ENCODE assay signal across 21 cellular contexts in the genomic region with DNA sequence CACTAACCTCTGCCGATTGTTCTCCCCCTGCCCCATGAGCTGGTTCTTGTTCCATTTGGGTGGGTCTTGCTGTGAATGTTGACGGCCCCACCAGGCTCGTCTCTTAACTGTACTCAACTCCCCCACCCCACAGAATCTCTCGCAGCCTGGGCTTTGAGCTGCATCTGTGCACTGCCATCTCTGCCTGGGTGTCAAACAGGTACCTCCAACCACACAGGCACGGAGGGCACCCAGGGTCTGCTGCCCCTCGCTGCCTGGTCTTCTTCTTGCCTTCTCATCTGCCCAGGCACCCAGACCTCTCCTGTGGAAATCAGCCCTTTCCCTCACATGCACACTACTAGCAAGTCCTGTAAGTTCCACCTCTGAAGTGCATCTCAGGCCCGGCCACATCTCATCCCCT. TPM values are rescaled to one million over a fixed set of nuclear protein-coding genes. Genes with fewer than 3 reads are reported as not detected.
DNase-seq lines count a peak whose midpoint lies in the region; TF ChIP-seq lines count a peak whose summit lies in the region.
"Had no signal": no experiment of that assay in that cellular context is flagged by ENCODE, and none has a peak within 500 bp of the region (broad histone marks: within the 10 kb centered on the region; RNA-seq: fewer than 3 reads in every experiment).

No MANE protein-coding gene starts in this region.

- H3K4me1 Mint-ChIP-seq in activated naive CD4-positive, alpha-beta T cell treated with anti-CD3 and anti-CD28 coated beads, Interleukin-2, amount 50 U/mL, for 24 hours = peaks cover 42% of the 10 kb centered on the region
- peaks cover 19% of the 10 kb centered on the region for H3K4me1 Mint-ChIP-seq in HFFc6 (ENCODE audit: low read depth)
- H3K4me1 Mint-ChIP-seq in nephron progenitor cell = peaks cover 27% of the 10 kb centered on the region

- H3K36me3 ChIP-seq in adrenal gland (replicated peaks in 1 of 2) = peaks cover 0 to 53% of the 10 kb centered on the region in 2 donors

- intact Hi-C loops in adrenal gland (cut with DNase I) = no loop called here

- no peaks in the 10 kb centered on the region for H3K27me3 Mint-ChIP-seq in activated naive CD4-positive, alpha-beta T cell treated with anti-CD3 and anti-CD28 coated beads, Interleukin-2, amount 50 U/mL, for 24 hours
- H3K27me3 Mint-ChIP-seq in HFFc6 (ENCODE audit: insufficient read depth) = peaks cover 2% of the 10 kb centered on the region
- H3K27me3 Mint-ChIP-seq in nephron progenitor cell (ENCODE audit: low read depth, poor library complexity) = peaks cover 2% of the 10 kb centered on the region
- H3K27me3 Mint-ChIP-seq: stimulated activated naive B cell treated with anti-CD40 and anti-IgM and Interleukin-4, amounts not matched to agents 10 μg/mL and 1 μg/mL and 100 μg/mL, for 72 hours had no signal

- no peak for TF ChIP-seq POLR2A in adrenal gland (IDR thresholded peaks at IDR 0.05)

- H3K4me1 ChIP-seq in adrenal gland (replicated peaks in 1 of 2) = peaks cover 3 to 34% of the 10 kb centered on the region in 2 donors

- H3K27ac ChIP-seq in adrenal gland = peak overlapping the region in 3 of 5 donors; percentile 26 to 77 (median 65)
- H3K27ac ChIP-seq: ascending aorta, thoracic aorta had no signal

- no peaks in the 10 kb centered on the region for H3K27me3 ChIP-seq in adrenal gland
- H3K27me3 ChIP-seq: ascending aorta, dorsolateral prefrontal cortex had no signal

- no peak overlapping the region for H3K4me3 ChIP-seq in adrenal gland
- H3K4me3 ChIP-seq: ascending aorta, dorsolateral prefrontal cortex, skin epidermis, thoracic aorta had no signal

- no peaks in the 10 kb centered on the region for H3K9me3 ChIP-seq in adrenal gland (replicated peaks in 1 of 3)
- H3K9me3 ChIP-seq: ascending aorta, thoracic aorta had no signal

- WGBS in adrenal gland, 4 donors = 73 to 79% (median 75%) methylated on average over 7 of the region's 7 CpGs

- peaks cover 2% of the 10 kb centered on the region for H3K36me3 Mint-ChIP-seq in activated naive CD4-positive, alpha-beta T cell treated with anti-CD3 and anti-CD28 coated beads, Interleukin-2, amount 50 U/mL, for 24 hours
- peaks cover 19% of the 10 kb centered on the region for H3K36me3 Mint-ChIP-seq in HFFc6 (ENCODE audit: low read depth)
- peaks cover 51% of the 10 kb centered on the region for H3K36me3 Mint-ChIP-seq in nephron progenitor cell (ENCODE audit: low read depth)

- no peaks in the 10 kb centered on the region for H3K9me3 Mint-ChIP-seq in activated naive CD4-positive, alpha-beta T cell treated with anti-CD3 and anti-CD28 coated beads, Interleukin-2, amount 50 U/mL, for 24 hours
- H3K9me3 Mint-ChIP-seq in HFFc6 = no peaks in the 10 kb centered on the region
- no peaks in the 10 kb centered on the region for H3K9me3 Mint-ChIP-seq in nephron progenitor cell
- H3K9me3 Mint-ChIP-seq: stimulated activated naive B cell treated with anti-CD40 and anti-IgM and Interleukin-4, amounts not matched to agents 10 μg/mL and 1 μg/mL and 100 μg/mL, for 72 hours had no signal

- no peak for DNase-seq in activated naive CD4-positive, alpha-beta T cell treated with anti-CD3 and anti-CD28 coated beads, Interleukin-2, amount 50 U/mL, for 16 hours
- DNase-seq in HFFc6 (no peak), adrenal gland (peak in 2 of 7 donors; percentile 44 to 55), nephron progenitor cell (no peak), NCI-H187 (lab: John Stamatoyannopoulos, UW) (no peak), ureter (ENCODE audit: low spot score) (no peak), NCI-H774 (lab: John Stamatoyannopoulos, UW) (no peak)
- DNase-seq: activated CD8-positive, alpha-beta memory T cell treated with anti-CD3 and anti-CD28 coated beads, Interleukin-2, amount 50 U/mL, for 48 hours; central memory CD4-positive, alpha-beta T cell; dorsolateral prefrontal cortex; H7; NCI-H1417; NCI-H524 treated with DMSO at 0.1 percent for 48 hours; stimulated activated CD4-positive, alpha-beta T cell treated with anti-CD3 and anti-CD28 coated beads, Interleukin-2, amount 100 ng/mL, for 24 hours; stimulated activated naive B cell treated with anti-CD40 and anti-IgM and Interleukin-4, amounts not matched to agents 10 μg/mL and 1 μg/mL and 100 μg/mL, for 72 hours had no signal

- H3K27ac Mint-ChIP-seq in activated naive CD4-positive, alpha-beta T cell treated with anti-CD3 and anti-CD28 coated beads, Interleukin-2, amount 50 U/mL, for 24 hours = peak overlapping the region; percentile 37
- H3K27ac Mint-ChIP-seq in HFFc6 = peak overlapping the region; percentile 2; the same call in 1 of the 2 replicates
- H3K27ac Mint-ChIP-seq in nephron progenitor cell = peak overlapping the region; percentile 37
- H3K27ac Mint-ChIP-seq: stimulated activated naive B cell treated with anti-CD40 and anti-IgM and Interleukin-4, amounts not matched to agents 10 μg/mL and 1 μg/mL and 100 μg/mL, for 72 hours had no signal

- TF ChIP-seq CTCF in HFFc6 (IDR thresholded peaks at IDR 0.05) (no peak), adrenal gland (IDR thresholded peaks at IDR 0.05) (no peak), nephron progenitor cell (IDR thresholded peaks at IDR 0.05) (no peak)

- H3K4me3 Mint-ChIP-seq in activated naive CD4-positive, alpha-beta T cell treated with anti-CD3 and anti-CD28 coated beads, Interleukin-2, amount 50 U/mL, for 24 hours = no peak overlapping the region
- H3K4me3 Mint-ChIP-seq in HFFc6 (no peak overlapping the region), nephron progenitor cell (no peak overlapping the region)
- H3K4me3 Mint-ChIP-seq: stimulated activated naive B cell treated with anti-CD40 and anti-IgM and Interleukin-4, amounts not matched to agents 10 μg/mL and 1 μg/mL and 100 μg/mL, for 72 hours had no signal

RNA-seq across cellular contexts. Expression of gene TLR9, which starts 10.1 kb away (rescaled TPM):
- total RNA-seq in HFFc6 (2021; fragmentation: NEBNext Ultra II Directional; extraction: Animal tissue kit (Norgen Biotek cat#: 25700)) = not detected
- under 1 TPM in 4 of 8 donors, not detected in 4; under 0.01 to 0.61 (median 0.17) TPM for total RNA-seq in adrenal gland
- polyA plus RNA-seq in adrenal gland = under 1 TPM in 2 of 3 donors, not detected in 1; 0.34 to 0.56 TPM
- 0.26 TPM for total RNA-seq in ureter
- total RNA-seq: ascending aorta, H7, MCF 10A, pulmonary artery endothelial cell, thoracic aorta had no signal

RNA-seq across cellular contexts. Expression of gene ALAS1, which starts 17.4 kb away (rescaled TPM):
- total RNA-seq in HFFc6 (2021; fragmentation: NEBNext Ultra II Directional; extraction: Animal tissue kit (Norgen Biotek cat#: 25700)) = 10 to 100 TPM; 31.5 to 39.1 (median 35.1) TPM
- total RNA-seq in adrenal gland = 1,000 to 10,000 TPM in 1 of 8 donors, 100 to 1,000 TPM in 7; 233 to 3,700 (median 694) TPM
- 100 to 1,000 TPM in 2 of 3 donors, 10 to 100 TPM in 1; 64.9 to 849 (median 387) TPM for polyA plus RNA-seq in adrenal gland
- 144 TPM for total RNA-seq in ureter

RNA-seq across cellular contexts. Expression of gene TWF2, which starts 23.6 kb away (rescaled TPM):
- total RNA-seq in HFFc6 (2021; fragmentation: NEBNext Ultra II Directional; extraction: Animal tissue kit (Norgen Biotek cat#: 25700)) = 10 to 100 TPM; 73.9 to 83.0 (median 80.7) TPM
- 10 to 100 TPM; 31.7 to 95.6 (median 59.4) TPM for total RNA-seq in adrenal gland
- 10 to 100 TPM; 13.6 to 28.2 (median 26.1) TPM for polyA plus RNA-seq in adrenal gland
- total RNA-seq in ureter = 65.3 TPM

RNA-seq across cellular contexts. Expression of gene PPM1M, which starts 30.2 kb away (rescaled TPM):
- total RNA-seq in HFFc6 (2021; fragmentation: NEBNext Ultra II Directional; extraction: Animal tissue kit (Norgen Biotek cat#: 25700)) = 10 to 100 TPM; 20.8 to 23.4 (median 20.9) TPM
- total RNA-seq in adrenal gland (10 to 100 TPM; 10.5 to 28.0 (median 22.1) TPM), ureter (16.1 TPM)
- polyA plus RNA-seq in adrenal gland = 10 to 100 TPM in 2 of 3 donors, 1 to 10 TPM in 1; 9.1 to 29.8 (median 23.1) TPM
